1 cellular context compared by ENCODE assay signal in genomic region chr9:128005938-128006337, GRCh38.
TF ChIP-seq lines count a peak whose summit lies in the region.

No MANE protein-coding gene starts in this region.

TF ChIP-seq in HepG2, 621 proteins besides CTCF, POLR2A, EP300 and RAD21 (continued from another document and continues in another):
- TF ChIP-seq NFE2L1 (CRISPR knock-in tag; IDR thresholded peaks at IDR 0.05; ENCODE audit: borderline replicate concordance) (no peak), HDAC6 (IDR thresholded peaks at IDR 0.05; ENCODE audit: low read depth, low read length) (no peak), ZNF367 (CRISPR knock-in tag; IDR thresholded peaks at IDR 0.05; ENCODE audit: borderline replicate concordance) (no peak), HHEX (CRISPR knock-in tag; IDR thresholded peaks at IDR 0.05) (no peak), RERE (CRISPR knock-in tag; IDR thresholded peaks at IDR 0.05; ENCODE audit: low read depth) (no peak), FOXA1 (IDR thresholded peaks at IDR 0.05) (no peak), FOXA1 (CRISPR knock-in tag; IDR thresholded peaks at IDR 0.05) (peak; percentile 54), ZNF317 (CRISPR knock-in tag; IDR thresholded peaks at IDR 0.05) (0 out of 2 replicates have a peak, but pooled peaks have one; percentile 32), BRCA1 (CRISPR knock-in tag; IDR thresholded peaks at IDR 0.05) (no peak), ZKSCAN8 (CRISPR knock-in tag; IDR thresholded peaks at IDR 0.05; ENCODE audit: borderline replicate concordance) (no peak), PHF21A (CRISPR knock-in tag; IDR thresholded peaks at IDR 0.05) (peak; percentile 59), HMG20A (CRISPR knock-in tag; IDR thresholded peaks at IDR 0.05; ENCODE audit: borderline replicate concordance) (peak; percentile 66; the same call in 1 of the 2 replicates), CBFB (CRISPR knock-in tag; IDR thresholded peaks at IDR 0.05) (no peak), PHB2 (IDR thresholded peaks at IDR 0.05; ENCODE audit: partially characterized antibody) (no peak), ZBTB7B (CRISPR knock-in tag; IDR thresholded peaks at IDR 0.05) (peak; percentile 26; the same call in 1 of the 2 replicates), TFE3 (CRISPR knock-in tag; IDR thresholded peaks at IDR 0.05) (0 out of 2 replicates have a peak, but pooled peaks have one; percentile 47), PHF8 (CRISPR knock-in tag; IDR thresholded peaks at IDR 0.05) (no peak), ZNF138 (CRISPR knock-in tag; IDR thresholded peaks at IDR 0.05; ENCODE audit: low read depth) (no peak), TEAD3 (CRISPR knock-in tag; optimal IDR thresholded peaks at IDR 0.05; ENCODE audit: borderline replicate concordance) (peak; percentile 50), GFI1 (CRISPR knock-in tag; IDR thresholded peaks at IDR 0.05; ENCODE audit: borderline replicate concordance) (no peak), ZNF567 (CRISPR knock-in tag; IDR thresholded peaks at IDR 0.05; ENCODE audit: borderline replicate concordance) (no peak), ZFP36L1 (CRISPR knock-in tag; IDR thresholded peaks at IDR 0.05) (no peak), SUZ12 (IDR thresholded peaks at IDR 0.05; ENCODE audit: low read depth, low read length) (no peak), HNRNPLL (IDR thresholded peaks at IDR 0.05; ENCODE audit: low read depth, low read length, poor library complexity, severe bottlenecking) (peak; percentile 28), CCAR2 (optimal IDR thresholded peaks at IDR 0.05; ENCODE audit: low read depth, low read length) (no peak), RFX5 (IDR thresholded peaks at IDR 0.05; ENCODE audit: low read depth, low read length) (no peak), ZNF546 (CRISPR knock-in tag; conservative IDR thresholded peaks at IDR 0.05) (no peak), ZSCAN30 (CRISPR knock-in tag; IDR thresholded peaks at IDR 0.05) (no peak), ELF4 (CRISPR knock-in tag; IDR thresholded peaks at IDR 0.05; ENCODE audit: borderline replicate concordance) (no peak), ZMYM2 (CRISPR knock-in tag; IDR thresholded peaks at IDR 0.05) (no peak), ZNF512 (CRISPR knock-in tag; IDR thresholded peaks at IDR 0.05) (no peak), KAT2B (IDR thresholded peaks at IDR 0.05; ENCODE audit: borderline replicate concordance, low read depth, low read length) (no peak), ZNF3 (CRISPR knock-in tag; IDR thresholded peaks at IDR 0.05) (no peak), ZNF501 (CRISPR knock-in tag; IDR thresholded peaks at IDR 0.05) (0 out of 2 replicates have a peak, but pooled peaks have one; percentile 52), ZNF331 (CRISPR knock-in tag; IDR thresholded peaks at IDR 0.05) (peak; percentile 77; the same call in 1 of the 2 replicates), SP1 (IDR thresholded peaks at IDR 0.05) (no peak), SP1 (CRISPR knock-in tag; IDR thresholded peaks at IDR 0.05) (no peak), RELA (CRISPR knock-in tag; IDR thresholded peaks at IDR 0.05) (no peak)
- TF ChIP-seq, protein P1, sequence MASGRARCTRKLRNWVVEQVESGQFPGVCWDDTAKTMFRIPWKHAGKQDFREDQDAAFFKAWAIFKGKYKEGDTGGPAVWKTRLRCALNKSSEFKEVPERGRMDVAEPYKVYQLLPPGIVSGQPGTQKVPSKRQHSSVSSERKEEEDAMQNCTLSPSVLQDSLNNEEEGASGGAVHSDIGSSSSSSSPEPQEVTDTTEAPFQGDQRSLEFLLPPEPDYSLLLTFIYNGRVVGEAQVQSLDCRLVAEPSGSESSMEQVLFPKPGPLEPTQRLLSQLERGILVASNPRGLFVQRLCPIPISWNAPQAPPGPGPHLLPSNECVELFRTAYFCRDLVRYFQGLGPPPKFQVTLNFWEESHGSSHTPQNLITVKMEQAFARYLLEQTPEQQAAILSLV (CRISPR knock-in tag; IDR thresholded peaks at IDR 0.05; ENCODE audit: borderline replicate concordance): no peak
- TF ChIP-seq, protein P2, sequence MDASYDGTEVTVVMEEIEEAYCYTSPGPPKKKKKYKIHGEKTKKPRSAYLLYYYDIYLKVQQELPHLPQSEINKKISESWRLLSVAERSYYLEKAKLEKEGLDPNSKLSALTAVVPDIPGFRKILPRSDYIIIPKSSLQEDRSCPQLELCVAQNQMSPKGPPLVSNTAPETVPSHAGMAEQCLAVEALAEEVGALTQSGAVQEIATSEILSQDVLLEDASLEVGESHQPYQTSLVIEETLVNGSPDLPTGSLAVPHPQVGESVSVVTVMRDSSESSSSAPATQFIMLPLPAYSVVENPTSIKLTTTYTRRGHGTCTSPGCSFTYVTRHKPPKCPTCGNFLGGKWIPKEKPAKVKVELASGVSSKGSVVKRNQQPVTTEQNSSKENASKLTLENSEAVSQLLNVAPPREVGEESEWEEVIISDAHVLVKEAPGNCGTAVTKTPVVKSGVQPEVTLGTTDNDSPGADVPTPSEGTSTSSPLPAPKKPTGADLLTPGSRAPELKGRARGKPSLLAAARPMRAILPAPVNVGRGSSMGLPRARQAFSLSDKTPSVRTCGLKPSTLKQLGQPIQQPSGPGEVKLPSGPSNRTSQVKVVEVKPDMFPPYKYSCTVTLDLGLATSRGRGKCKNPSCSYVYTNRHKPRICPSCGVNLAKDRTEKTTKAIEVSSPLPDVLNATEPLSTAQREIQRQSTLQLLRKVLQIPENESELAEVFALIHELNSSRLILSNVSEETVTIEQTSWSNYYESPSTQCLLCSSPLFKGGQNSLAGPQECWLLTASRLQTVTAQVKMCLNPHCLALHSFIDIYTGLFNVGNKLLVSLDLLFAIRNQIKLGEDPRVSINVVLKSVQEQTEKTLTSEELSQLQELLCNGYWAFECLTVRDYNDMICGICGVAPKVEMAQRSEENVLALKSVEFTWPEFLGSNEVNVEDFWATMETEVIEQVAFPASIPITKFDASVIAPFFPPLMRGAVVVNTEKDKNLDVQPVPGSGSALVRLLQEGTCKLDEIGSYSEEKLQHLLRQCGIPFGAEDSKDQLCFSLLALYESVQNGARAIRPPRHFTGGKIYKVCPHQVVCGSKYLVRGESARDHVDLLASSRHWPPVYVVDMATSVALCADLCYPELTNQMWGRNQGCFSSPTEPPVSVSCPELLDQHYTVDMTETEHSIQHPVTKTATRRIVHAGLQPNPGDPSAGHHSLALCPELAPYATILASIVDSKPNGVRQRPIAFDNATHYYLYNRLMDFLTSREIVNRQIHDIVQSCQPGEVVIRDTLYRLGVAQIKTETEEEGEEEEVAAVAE (CRISPR knock-in tag; IDR thresholded peaks at IDR 0.05; ENCODE audit: borderline replicate concordance): peak; percentile 47; the same call in 1 of the 2 replicates
- TF ChIP-seq, protein P3, sequence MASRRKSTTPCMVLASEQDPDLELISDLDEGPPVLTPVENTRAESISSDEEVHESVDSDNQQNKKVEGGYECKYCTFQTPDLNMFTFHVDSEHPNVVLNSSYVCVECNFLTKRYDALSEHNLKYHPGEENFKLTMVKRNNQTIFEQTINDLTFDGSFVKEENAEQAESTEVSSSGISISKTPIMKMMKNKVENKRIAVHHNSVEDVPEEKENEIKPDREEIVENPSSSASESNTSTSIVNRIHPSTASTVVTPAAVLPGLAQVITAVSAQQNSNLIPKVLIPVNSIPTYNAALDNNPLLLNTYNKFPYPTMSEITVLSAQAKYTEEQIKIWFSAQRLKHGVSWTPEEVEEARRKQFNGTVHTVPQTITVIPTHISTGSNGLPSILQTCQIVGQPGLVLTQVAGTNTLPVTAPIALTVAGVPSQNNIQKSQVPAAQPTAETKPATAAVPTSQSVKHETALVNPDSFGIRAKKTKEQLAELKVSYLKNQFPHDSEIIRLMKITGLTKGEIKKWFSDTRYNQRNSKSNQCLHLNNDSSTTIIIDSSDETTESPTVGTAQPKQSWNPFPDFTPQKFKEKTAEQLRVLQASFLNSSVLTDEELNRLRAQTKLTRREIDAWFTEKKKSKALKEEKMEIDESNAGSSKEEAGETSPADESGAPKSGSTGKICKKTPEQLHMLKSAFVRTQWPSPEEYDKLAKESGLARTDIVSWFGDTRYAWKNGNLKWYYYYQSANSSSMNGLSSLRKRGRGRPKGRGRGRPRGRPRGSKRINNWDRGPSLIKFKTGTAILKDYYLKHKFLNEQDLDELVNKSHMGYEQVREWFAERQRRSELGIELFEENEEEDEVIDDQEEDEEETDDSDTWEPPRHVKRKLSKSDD (CRISPR knock-in tag; IDR thresholded peaks at IDR 0.05; ENCODE audit: low read depth): no peak
- TF ChIP-seq, protein P4, sequence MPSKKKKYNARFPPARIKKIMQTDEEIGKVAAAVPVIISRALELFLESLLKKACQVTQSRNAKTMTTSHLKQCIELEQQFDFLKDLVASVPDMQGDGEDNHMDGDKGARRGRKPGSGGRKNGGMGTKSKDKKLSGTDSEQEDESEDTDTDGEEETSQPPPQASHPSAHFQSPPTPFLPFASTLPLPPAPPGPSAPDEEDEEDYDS (CRISPR knock-in tag; IDR thresholded peaks at IDR 0.05): peak; percentile 13; the same call in 1 of the 2 replicates
